In genomic region chr17:46407155-46407554, GRCh38 we compare ENCODE assay signal across 4 cellular contexts. TPM values are rescaled to one million over a fixed set of nuclear protein-coding genes. Genes with fewer than 3 reads are reported as not detected.
A peak's percentile ranks its signal among the peaks of the same experiment; 100 is the strongest.
DNase-seq lines count a peak whose midpoint lies in the region; ATAC-seq, FAIRE-seq and TF ChIP-seq lines count a peak whose summit lies in the region.
"Not testable (repeated sequence)": the region's sequence is repeated elsewhere in the genome, so short reads cannot be mapped to it uniquely, and the experiment has no call there.

No MANE protein-coding gene starts in this region.

- not testable (repeated sequence) for H3K4me3 Mint-ChIP-seq in astrocyte (ENCODE audit: unreplicated experiment)

- H3K79me2 ChIP-seq in astrocyte (ENCODE audit: insufficient read depth, low read length) = not testable (repeated sequence)

- H3K4me2 ChIP-seq in astrocyte (ENCODE audit: low read length) = not testable (repeated sequence)

- FAIRE-seq in GM12892 (lab: Jason Lieb, UNC) = peak; percentile 60
- peak; percentile 93 for FAIRE-seq in astrocyte (lab: Jason Lieb, UNC)
- FAIRE-seq in urothelium cell line (lab: Jason Lieb, UNC) = peak; percentile 87

- H2AFZ ChIP-seq in astrocyte (ENCODE audit: low read depth, low read length) = not testable (repeated sequence)

- not testable (repeated sequence) for H3K4me1 Mint-ChIP-seq in astrocyte (ENCODE audit: low read depth, unreplicated experiment)

- H3K4me1 ChIP-seq in astrocyte (ENCODE audit: insufficient read depth, low read length); psoas muscle: not testable (repeated sequence)

- not testable (repeated sequence) for DNase-seq in GM12892 (ENCODE audit: insufficient read length); astrocyte (ENCODE audit: low read depth); psoas muscle; urothelium cell line (ENCODE audit: low spot score)

- no CpG with 5 or more reads among the region's 5 CpGs for WGBS in psoas muscle, 3 donors

- not testable (repeated sequence) for TF ChIP-seq CTCF in astrocyte (IDR thresholded peaks at IDR 0.05; ENCODE audit: insufficient read depth, low read depth, low read length); psoas muscle (IDR thresholded peaks at IDR 0.05)

- H3K9me3 ChIP-seq in astrocyte (ENCODE audit: insufficient read depth, low read depth, low read length); psoas muscle: not testable (repeated sequence)

- H3K9ac ChIP-seq in astrocyte (ENCODE audit: low read length) = not testable (repeated sequence)

- not testable (repeated sequence) for H3K4me3 ChIP-seq in astrocyte (ENCODE audit: insufficient read depth, low read depth, low read length); psoas muscle

- TF ChIP-seq POLR2A in GM12892 (IDR thresholded peaks at IDR 0.05; ENCODE audit: low read depth, low read length) = not testable (repeated sequence)

- intact Hi-C loops in psoas muscle (cut with DNase I) = not testable (repeated sequence)

- not testable (repeated sequence) for H4K20me1 ChIP-seq in astrocyte (ENCODE audit: insufficient read depth, low read length)

- not testable (repeated sequence) for H3K27ac Mint-ChIP-seq in astrocyte (ENCODE audit: unreplicated experiment)

- not testable (repeated sequence) for H3K36me3 Mint-ChIP-seq in astrocyte (ENCODE audit: low read depth, unreplicated experiment)

- not testable (repeated sequence) for H3K9me3 Mint-ChIP-seq in astrocyte (ENCODE audit: unreplicated experiment)

- H3K27me3 ChIP-seq in astrocyte (ENCODE audit: insufficient read depth, low read length); psoas muscle (ENCODE audit: insufficient read depth in 3 of 3, low read length in 2 of 3): not testable (repeated sequence)

- H3K36me3 ChIP-seq in astrocyte (ENCODE audit: insufficient read depth, low read length); psoas muscle (ENCODE audit: insufficient read depth in 1 of 2, low read depth in 1 of 2): not testable (repeated sequence)

- not testable (repeated sequence) for H3K27me3 Mint-ChIP-seq in astrocyte (ENCODE audit: low read depth, unreplicated experiment)

- not testable (repeated sequence) for H3K27ac ChIP-seq in astrocyte (ENCODE audit: low read depth, low read length); psoas muscle

- peak in 3 of 4 donors; percentile 72 to 81 (median 79) for ATAC-seq in psoas muscle

RNA-seq across cellular contexts. Expression of gene ARL17B, which starts 45.6 kb away (rescaled TPM):
- polyA plus RNA-seq in GM12892 (2012; ENCODE audit: missing spikeins) = 23.1 TPM
- total RNA-seq in astrocyte = 10.6 and 12.2 TPM in 2 replicates
- 10 to 100 TPM in 1 of 4 donors, 1 to 10 TPM in 3; 7.6 to 12.5 (median 8.2) TPM for total RNA-seq in psoas muscle
- polyA plus RNA-seq in psoas muscle = 10 to 100 TPM in 1 of 3 donors, 1 to 10 TPM in 2; 3.8 to 27.1 (median 8.7) TPM
